Comparison of ENCODE assay signal across 25 cellular contexts in the genomic region with DNA sequence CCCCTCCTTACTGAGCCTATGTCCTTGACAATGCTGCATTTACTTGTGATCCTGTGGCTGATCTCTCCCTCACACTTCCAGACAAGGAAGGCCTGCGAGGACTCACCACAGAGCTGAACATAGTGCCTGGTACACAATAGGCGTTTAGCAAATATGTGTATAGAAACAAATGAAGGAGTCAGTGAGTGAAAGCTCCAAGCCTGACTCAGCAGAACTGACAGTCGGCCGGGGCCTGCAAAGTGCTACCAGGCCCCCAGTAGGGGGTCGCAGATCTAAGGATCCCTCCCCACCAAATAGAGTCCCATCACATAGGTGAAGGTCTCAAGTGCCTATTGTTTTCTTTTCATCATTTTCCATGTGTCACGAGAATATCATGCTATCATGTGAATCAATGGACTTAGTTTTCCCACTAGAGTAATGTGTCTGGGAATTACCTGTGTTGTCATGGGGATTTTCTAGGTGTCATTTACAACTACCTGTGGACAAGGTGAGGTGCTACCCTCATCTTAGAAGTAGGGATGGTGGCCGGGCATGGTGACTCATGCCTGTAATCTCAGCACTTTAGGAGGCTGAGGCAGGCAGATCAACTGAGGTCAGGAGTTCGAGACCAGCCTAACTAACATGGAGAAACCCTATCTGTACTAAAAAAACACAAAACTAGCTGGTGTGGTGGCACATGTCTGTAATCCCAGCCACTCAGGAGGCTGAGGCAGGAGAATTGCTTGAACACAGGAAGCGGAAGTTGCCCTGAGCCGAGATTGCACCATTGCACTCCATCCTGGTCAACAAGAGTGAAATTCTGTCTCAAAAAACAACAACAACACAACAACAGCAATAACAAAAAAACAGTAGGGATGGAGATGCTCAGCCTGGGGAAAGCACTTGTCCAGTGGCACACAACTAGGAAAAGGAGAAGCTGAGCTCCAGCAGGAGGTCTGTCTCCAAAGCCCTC. TPM values are rescaled to one million over a fixed set of nuclear protein-coding genes. Genes with fewer than 3 reads are reported as not detected.
A peak's percentile ranks its signal among the peaks of the same experiment; 100 is the strongest.
DNase-seq lines count a peak whose midpoint lies in the region; ATAC-seq, FAIRE-seq and TF ChIP-seq lines count a peak whose summit lies in the region.
"Had no signal": no experiment of that assay in that cellular context is flagged by ENCODE, and none has a peak within 500 bp of the region (broad histone marks: within the 10 kb centered on the region; RNA-seq: fewer than 3 reads in every experiment).

No MANE protein-coding gene starts in this region.

- H4K20me1 ChIP-seq in astrocyte (ENCODE audit: insufficient read depth, low read length), result no peaks in the 10 kb centered on the region

- no peak overlapping the region for H3K4me2 ChIP-seq in astrocyte (ENCODE audit: low read length)

- no peak for ATAC-seq in activated CD8-positive, alpha-beta T cell treated with anti-CD3 and anti-CD28 coated beads, Interleukin-2, amount 10 ng/mL, durations not matched to agents 7 days and 5 days
- no peak for ATAC-seq in activated CD8-positive, alpha-beta T cell treated with anti-CD3 and anti-CD28 coated beads for 36 hours
- ATAC-seq in left lung, result peak; percentile 13
- ATAC-seq in activated T-helper 17 cell treated with anti-CD3 and anti-CD28 coated beads, Interleukin-2, amount 50 U/mL, for 72 hours (replicated peaks), result no peak
- ATAC-seq: SK-N-SH treated with all-trans-retinoic acid at 6 μM for 48 hours, T-cell had no signal

- no peak overlapping the region for H3K9ac ChIP-seq in astrocyte (ENCODE audit: low read length)

- no peak for DNase-seq in activated CD8-positive, alpha-beta T cell treated with anti-CD3 and anti-CD28 coated beads, Interleukin-2, amount 10 ng/mL, durations not matched to agents 7 days and 5 days
- DNase-seq in activated CD8-positive, alpha-beta T cell treated with anti-CD3 and anti-CD28 coated beads for 36 hours, result no peak
- DNase-seq in astrocyte (ENCODE audit: low read depth), result no peak
- DNase-seq in left lung, result no peak
- DNase-seq in AG08395 (ENCODE audit: low spot score), result no peak
- no peak for DNase-seq in KG1 (lab: John Stamatoyannopoulos, UW)
- DNase-seq: 8988T; CD8-positive, alpha-beta memory T cell; GF-D8; IMR-90; Karpas-422; NCI-H1092 treated with DMSO at 0.1 percent for 48 hours; NCI-H1436 treated with DMSO at 0.1 percent for 48 hours; NCI-H1930; NCI-H226; NCI-H510A treated with DMSO at 0.1 percent for 48 hours; NCI-H748 treated with DMSO at 0.1 percent for 48 hours; T-cell had no signal

- H3K4me3 Mint-ChIP-seq in activated CD8-positive, alpha-beta T cell treated with anti-CD3 and anti-CD28 coated beads, Interleukin-2, amount 10 ng/mL, durations not matched to agents 7 days and 5 days, result no peak overlapping the region
- no peak overlapping the region for H3K4me3 Mint-ChIP-seq in activated CD8-positive, alpha-beta T cell treated with anti-CD3 and anti-CD28 coated beads for 36 hours
- peak overlapping the region; percentile 34 for H3K4me3 Mint-ChIP-seq in astrocyte (ENCODE audit: unreplicated experiment)
- no peak overlapping the region for H3K4me3 Mint-ChIP-seq in activated T-helper 17 cell treated with anti-CD3 and anti-CD28 coated beads, Interleukin-2, amount 50 U/mL, for 72 hours
- H3K4me3 Mint-ChIP-seq: CD8-positive, alpha-beta memory T cell; T-cell had no signal

- peak overlapping the region; percentile 46 for H3K27ac Mint-ChIP-seq in activated CD8-positive, alpha-beta T cell treated with anti-CD3 and anti-CD28 coated beads, Interleukin-2, amount 10 ng/mL, durations not matched to agents 7 days and 5 days
- no peak overlapping the region for H3K27ac Mint-ChIP-seq in activated CD8-positive, alpha-beta T cell treated with anti-CD3 and anti-CD28 coated beads for 36 hours
- no peak overlapping the region for H3K27ac Mint-ChIP-seq in astrocyte (ENCODE audit: unreplicated experiment)
- no peak overlapping the region for H3K27ac Mint-ChIP-seq in activated T-helper 17 cell treated with anti-CD3 and anti-CD28 coated beads, Interleukin-2, amount 50 U/mL, for 72 hours
- H3K27ac Mint-ChIP-seq: CD8-positive, alpha-beta memory T cell; T-cell had no signal

- H3K9me3 Mint-ChIP-seq in activated CD8-positive, alpha-beta T cell treated with anti-CD3 and anti-CD28 coated beads, Interleukin-2, amount 10 ng/mL, durations not matched to agents 7 days and 5 days (ENCODE audit: insufficient read depth), result no peaks in the 10 kb centered on the region
- H3K9me3 Mint-ChIP-seq in activated CD8-positive, alpha-beta T cell treated with anti-CD3 and anti-CD28 coated beads for 36 hours, result no peaks in the 10 kb centered on the region
- H3K9me3 Mint-ChIP-seq in astrocyte (ENCODE audit: unreplicated experiment), result peaks cover 2% of the 10 kb centered on the region
- no peaks in the 10 kb centered on the region for H3K9me3 Mint-ChIP-seq in activated T-helper 17 cell treated with anti-CD3 and anti-CD28 coated beads, Interleukin-2, amount 50 U/mL, for 72 hours
- H3K9me3 Mint-ChIP-seq: CD8-positive, alpha-beta memory T cell; T-cell had no signal

- no peak for TF ChIP-seq CTCF in activated CD8-positive, alpha-beta T cell treated with anti-CD3 and anti-CD28 coated beads for 36 hours (IDR thresholded peaks at IDR 0.05)
- TF ChIP-seq CTCF in astrocyte (IDR thresholded peaks at IDR 0.05; ENCODE audit: insufficient read depth, low read depth, low read length), result no peak
- TF ChIP-seq CTCF in left lung (IDR thresholded peaks at IDR 0.05), result no peak

- H3K9me3 ChIP-seq in astrocyte (ENCODE audit: insufficient read depth, low read depth, low read length) (no peaks in the 10 kb centered on the region), left lung (no peaks in the 10 kb centered on the region)
- H3K9me3 ChIP-seq: HAP-1 had no signal

- CTCF ChIA-PET in activated CD8-positive, alpha-beta T cell treated with anti-CD3 and anti-CD28 coated beads, Interleukin-2, amount 10 ng/mL, durations not matched to agents 7 days and 5 days (lab: Charles Lee), result no interaction called here
- CTCF ChIA-PET in activated CD8-positive, alpha-beta T cell treated with anti-CD3 and anti-CD28 coated beads for 36 hours (lab: Charles Lee), result no interaction called here

- H3K27ac ChIP-seq in astrocyte (ENCODE audit: low read depth, low read length), result no peak overlapping the region
- no peak overlapping the region for H3K27ac ChIP-seq in left lung
- H3K27ac ChIP-seq: C4-2B had no signal

- no peaks in the 10 kb centered on the region for H3K36me3 Mint-ChIP-seq in activated CD8-positive, alpha-beta T cell treated with anti-CD3 and anti-CD28 coated beads, Interleukin-2, amount 10 ng/mL, durations not matched to agents 7 days and 5 days (ENCODE audit: low read depth)
- H3K36me3 Mint-ChIP-seq in activated CD8-positive, alpha-beta T cell treated with anti-CD3 and anti-CD28 coated beads for 36 hours (ENCODE audit: low read depth), result no peaks in the 10 kb centered on the region
- H3K36me3 Mint-ChIP-seq in astrocyte (ENCODE audit: low read depth, unreplicated experiment), result no peaks in the 10 kb centered on the region
- H3K36me3 Mint-ChIP-seq in activated T-helper 17 cell treated with anti-CD3 and anti-CD28 coated beads, Interleukin-2, amount 50 U/mL, for 72 hours (ENCODE audit: low read depth), result no peaks in the 10 kb centered on the region
- H3K36me3 Mint-ChIP-seq: T-cell had no signal

- no peak for FAIRE-seq in astrocyte (lab: Jason Lieb, UNC)
- FAIRE-seq: GM19239, HTR-8/SVneo had no signal

- H3K4me1 ChIP-seq in astrocyte (ENCODE audit: insufficient read depth, low read length), result no peaks in the 10 kb centered on the region
- H3K4me1 ChIP-seq in left lung, result no peaks in the 10 kb centered on the region
- H3K4me1 ChIP-seq: HAP-1 had no signal

- H2AFZ ChIP-seq in astrocyte (ENCODE audit: low read depth, low read length), result no peak overlapping the region

- H3K36me3 ChIP-seq in astrocyte (ENCODE audit: insufficient read depth, low read length) (no peaks in the 10 kb centered on the region), left lung (no peaks in the 10 kb centered on the region)
- H3K36me3 ChIP-seq: HAP-1 had no signal

- H3K79me2 ChIP-seq in astrocyte (ENCODE audit: insufficient read depth, low read length), result no peaks in the 10 kb centered on the region

- peaks cover 19% of the 10 kb centered on the region for H3K27me3 Mint-ChIP-seq in activated CD8-positive, alpha-beta T cell treated with anti-CD3 and anti-CD28 coated beads, Interleukin-2, amount 10 ng/mL, durations not matched to agents 7 days and 5 days (ENCODE audit: low read depth)
- H3K27me3 Mint-ChIP-seq in activated CD8-positive, alpha-beta T cell treated with anti-CD3 and anti-CD28 coated beads for 36 hours, result peaks cover 10% of the 10 kb centered on the region
- peaks cover 25% of the 10 kb centered on the region for H3K27me3 Mint-ChIP-seq in astrocyte (ENCODE audit: low read depth, unreplicated experiment)
- H3K27me3 Mint-ChIP-seq in activated T-helper 17 cell treated with anti-CD3 and anti-CD28 coated beads, Interleukin-2, amount 50 U/mL, for 72 hours, result peaks cover 39% of the 10 kb centered on the region

- H3K27me3 ChIP-seq in astrocyte (ENCODE audit: insufficient read depth, low read length) (no peaks in the 10 kb centered on the region), left lung (no peaks in the 10 kb centered on the region)

- POLR2A ChIA-PET in activated CD8-positive, alpha-beta T cell treated with anti-CD3 and anti-CD28 coated beads, Interleukin-2, amount 10 ng/mL, durations not matched to agents 7 days and 5 days (lab: Charles Lee), result no interaction called here
- POLR2A ChIA-PET in activated CD8-positive, alpha-beta T cell treated with anti-CD3 and anti-CD28 coated beads for 36 hours (lab: Charles Lee), result no interaction called here

- intact Hi-C loops in activated CD8-positive, alpha-beta T cell treated with anti-CD3 and anti-CD28 coated beads for 36 hours (cut with micrococcal nuclease), result no loop called here
- intact Hi-C loops in left lung (cut with DNase I), result no loop called here

- no peak overlapping the region for H3K4me3 ChIP-seq in astrocyte (ENCODE audit: insufficient read depth, low read depth, low read length)
- no peak overlapping the region for H3K4me3 ChIP-seq in left lung
- H3K4me3 ChIP-seq: HAP-1 had no signal

- H3K4me1 Mint-ChIP-seq in activated CD8-positive, alpha-beta T cell treated with anti-CD3 and anti-CD28 coated beads, Interleukin-2, amount 10 ng/mL, durations not matched to agents 7 days and 5 days (ENCODE audit: low read depth), result no peaks in the 10 kb centered on the region
- H3K4me1 Mint-ChIP-seq in activated CD8-positive, alpha-beta T cell treated with anti-CD3 and anti-CD28 coated beads for 36 hours (ENCODE audit: low read depth), result no peaks in the 10 kb centered on the region
- no peaks in the 10 kb centered on the region for H3K4me1 Mint-ChIP-seq in astrocyte (ENCODE audit: low read depth, unreplicated experiment)
- H3K4me1 Mint-ChIP-seq in activated T-helper 17 cell treated with anti-CD3 and anti-CD28 coated beads, Interleukin-2, amount 50 U/mL, for 72 hours, result no peaks in the 10 kb centered on the region
- H3K4me1 Mint-ChIP-seq: CD8-positive, alpha-beta memory T cell; T-cell had no signal

RNA-seq across cellular contexts. Expression of a gene that starts 50.3 kb away (rescaled TPM):
- total RNA-seq in activated CD8-positive, alpha-beta T cell treated with anti-CD3 and anti-CD28 coated beads, Interleukin-2, amount 10 ng/mL, durations not matched to agents 7 days and 5 days, result not detected
- total RNA-seq in activated CD8-positive, alpha-beta T cell treated with anti-CD3 and anti-CD28 coated beads for 36 hours, result not detected
- total RNA-seq in astrocyte (not detected in 2 replicates), left lung (not detected)
- not detected for total RNA-seq in activated T-helper 17 cell treated with anti-CD3 and anti-CD28 coated beads, Interleukin-2, amount 50 U/mL, for 72 hours
- total RNA-seq: CD8-positive, alpha-beta memory T cell; IMR-90; MCF 10A; T-cell had no signal

RNA-seq across cellular contexts. Expression of a gene that starts 58.8 kb away (rescaled TPM):
- total RNA-seq in activated CD8-positive, alpha-beta T cell treated with anti-CD3 and anti-CD28 coated beads, Interleukin-2, amount 10 ng/mL, durations not matched to agents 7 days and 5 days, result not detected
- not detected for total RNA-seq in activated CD8-positive, alpha-beta T cell treated with anti-CD3 and anti-CD28 coated beads for 36 hours
- total RNA-seq in astrocyte, result not detected in 2 replicates
- 1 to 10 TPM in 1 of 2 donors, under 1 TPM in 1; 0.73 to 1.1 TPM for total RNA-seq in left lung
- not detected for total RNA-seq in activated T-helper 17 cell treated with anti-CD3 and anti-CD28 coated beads, Interleukin-2, amount 50 U/mL, for 72 hours
- total RNA-seq: CD8-positive, alpha-beta memory T cell; IMR-90; MCF 10A had no signal
